Comparison of ENCODE assay signal across 10 cellular contexts in the genomic region with DNA sequence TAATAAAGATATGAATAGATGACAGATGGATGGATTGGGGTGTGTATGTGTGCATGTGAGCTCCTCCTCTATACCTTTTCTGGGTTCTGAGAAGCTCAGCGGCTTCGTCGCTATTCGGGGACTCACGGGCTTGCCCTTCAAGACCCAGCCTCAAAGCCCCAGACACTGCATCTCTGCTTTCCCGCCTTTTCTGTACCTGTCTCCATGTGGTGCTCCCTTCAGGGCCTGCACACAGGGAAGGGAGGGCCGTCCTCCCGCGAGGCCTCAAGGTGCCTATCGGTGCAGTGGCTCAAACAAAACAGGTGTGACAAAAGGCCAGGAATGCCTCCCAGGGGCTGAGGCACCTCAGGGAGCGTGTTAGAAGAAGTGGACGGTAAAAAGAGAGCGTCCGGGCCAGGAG. TPM values are rescaled to one million over a fixed set of nuclear protein-coding genes. Genes with fewer than 3 reads are reported as not detected.
"Had no signal": no experiment of that assay in that cellular context is flagged by ENCODE, and none has a peak within 500 bp of the region (broad histone marks: within the 10 kb centered on the region; RNA-seq: fewer than 3 reads in every experiment).

No MANE protein-coding gene starts in this region.

- FAIRE-seq: HepG2 had no signal

- H3K9me3 Mint-ChIP-seq: GM23338, IgD-negative memory B cell had no signal

- DNase-seq: H7, KG1 had no signal

- ATAC-seq: GM23338, HCT116, HepG2 had no signal

- H3K4me3 Mint-ChIP-seq: GM23338, IgD-negative memory B cell had no signal

- H3K4me3 ChIP-seq: GM23338, HAP-1 had no signal

- H3K4me2 ChIP-seq: GM23338 had no signal

- H3K27me3 Mint-ChIP-seq: IgD-negative memory B cell had no signal

- H2AFZ ChIP-seq: GM23338 had no signal

- H3K9me3 ChIP-seq: HAP-1 had no signal

- H3K27ac ChIP-seq: HL-60 had no signal

- H3K36me3 ChIP-seq: HAP-1 had no signal

- H3K27ac Mint-ChIP-seq: GM23338, IgD-negative memory B cell had no signal

RNA-seq across cellular contexts. Expression of a gene that starts 16.2 kb away (rescaled TPM):
- total RNA-seq: GM23338, H4, HT1080 had no signal
- polyA plus RNA-seq: IgD-negative memory B cell had no signal

RNA-seq across cellular contexts. Expression of a gene that starts 26.0 kb away (rescaled TPM):
- total RNA-seq: GM23338, H4, H7, HepG2, HT1080 had no signal
- polyA plus RNA-seq: GM23338, IgD-negative memory B cell had no signal

RNA-seq across cellular contexts. Expression of a gene that starts 54.0 kb away (rescaled TPM):
- total RNA-seq: GM23338, H7, HepG2 had no signal
- polyA plus RNA-seq: HepG2, IgD-negative memory B cell had no signal

RNA-seq across cellular contexts. Expression of a gene that starts 59.2 kb away (rescaled TPM):
- total RNA-seq: GM23338, H4, HepG2, HT1080 had no signal
- polyA plus RNA-seq: GM23338, HepG2, IgD-negative memory B cell had no signal
